Comparison of ENCODE assay signal across 8 cellular contexts in genomic region chr1:200866521-200866920, GRCh38. TPM values are rescaled to one million over a fixed set of nuclear protein-coding genes. Genes with fewer than 3 reads are reported as not detected.
DNase-seq lines count a peak whose midpoint lies in the region; ATAC-seq and TF ChIP-seq lines count a peak whose summit lies in the region.

No MANE protein-coding gene starts in this region.

- peaks cover 10% of the 10 kb centered on the region for H3K27me3 ChIP-seq in foreskin keratinocyte
- peaks cover 1% of the 10 kb centered on the region for H3K27me3 ChIP-seq in A673 (replicated peaks; ENCODE audit: insufficient read depth, low read depth, low read length, poor library complexity)

- ATAC-seq in GM18502 (IDR thresholded peaks at IDR 0.05; ENCODE audit: poor library complexity, unreplicated experiment) (peak; percentile 83), GM21360 (IDR thresholded peaks at IDR 0.05; ENCODE audit: unreplicated experiment) (peak; percentile 78), HG03432 (IDR thresholded peaks at IDR 0.05; ENCODE audit: unreplicated experiment) (peak; percentile 84), foreskin keratinocyte (peak; percentile 54)

- BruUV-seq in A673 (replicated peaks; lab: Mats Ljungman, UMichigan): no TSS peak

- H3K36me3 ChIP-seq in A673 (ENCODE audit: insufficient read depth, low read length, poor library complexity, severe bottlenecking): no peaks in the 10 kb centered on the region

- intact Hi-C loops in A673 (cut with micrococcal nuclease; ENCODE audit: unreplicated experiment): no loop called here

- POLR2A ChIA-PET in A673 (lab: Charles Lee; ENCODE audit: low non-redundant PET): no interaction called here

- DNase-seq in foreskin keratinocyte (no peak), retina (no peak), A673 (ENCODE audit: low spot score) (no peak), NCI-H1048 (lab: John Stamatoyannopoulos, UW) (no peak), mesenteric fat pad (ENCODE audit: low spot score) (no peak)

- TF ChIP-seq CTCF in foreskin keratinocyte (conservative IDR thresholded peaks at IDR 0.05) (no peak), A673 (conservative IDR thresholded peaks at IDR 0.05; ENCODE audit: low read depth, low read length) (no peak)

- no peak overlapping the region for H3K4me3 ChIP-seq in A673 (ENCODE audit: low read depth, low read length, poor library complexity, severe bottlenecking)

- H3K9me3 ChIP-seq in A673 (ENCODE audit: low read depth, low read length, poor library complexity, severe bottlenecking): no peaks in the 10 kb centered on the region

- CTCF ChIA-PET in A673 (lab: Charles Lee): no interaction called here

- no peaks in the 10 kb centered on the region for H3K4me1 ChIP-seq in foreskin keratinocyte
- H3K4me1 ChIP-seq in A673 (ENCODE audit: insufficient read depth, low read length, poor library complexity, severe bottlenecking): no peaks in the 10 kb centered on the region

- H3K27ac ChIP-seq in foreskin keratinocyte (no peak overlapping the region), A673 (ENCODE audit: low read depth, low read length, poor library complexity, severe bottlenecking) (no peak overlapping the region)

RNA-seq across cellular contexts. Expression of gene GPR25, which starts 6.3 kb away (rescaled TPM):
- not detected in 2 replicates for total RNA-seq in foreskin keratinocyte
- not detected in 2 replicates for polyA plus RNA-seq in foreskin keratinocyte
- not detected in 2 replicates for total RNA-seq in A673 (2021)
- not detected for total RNA-seq in mesenteric fat pad

RNA-seq across cellular contexts. Expression of gene INAVA, which starts 28.2 kb away (rescaled TPM):
- total RNA-seq in foreskin keratinocyte (21.3 and 41.7 TPM in 2 replicates), A673 (2021) (0.33 and 0.45 TPM in 2 replicates), mesenteric fat pad (0.16 TPM)
- 17.5 and 30.4 TPM in 2 replicates for polyA plus RNA-seq in foreskin keratinocyte

Comparison
In these comparisons a context has a peak if more than half of its experiments do, and no peak if none do; other contexts are left out.
1. RNA of gene INAVA, which starts 28.2 kb away (total RNA-seq): 21.3 to 41.7 TPM in foreskin keratinocyte; 0.33 to 0.45 TPM in A673 and 0.16 TPM in mesenteric fat pad (single experiment); every median in the first group is over 10 times any median in the second.
2. Peak in every context shown above with its lines, with median percentiles within 50 percentile points of each other: ATAC-seq.